19 cellular contexts compared by ENCODE assay signal in the genomic region with DNA sequence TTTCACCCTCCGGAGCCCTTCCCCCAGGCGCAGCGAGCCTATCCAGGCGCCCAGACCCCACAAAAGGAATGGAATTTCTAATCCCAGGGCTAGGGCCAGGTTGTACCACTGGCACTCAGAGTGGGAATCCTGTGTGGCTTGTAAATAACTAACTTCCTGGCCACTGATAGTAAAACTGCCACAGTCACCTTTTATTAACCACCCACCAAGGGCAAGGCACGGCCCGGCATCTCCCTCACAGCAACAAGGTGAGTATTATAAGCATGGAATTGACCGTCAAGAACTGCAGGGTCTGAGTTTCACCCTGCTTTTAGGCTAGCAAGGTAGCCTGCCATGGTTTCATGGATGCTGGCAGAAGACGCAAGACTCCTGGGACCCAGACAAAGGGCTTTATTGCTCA. TPM values are rescaled to one million over a fixed set of nuclear protein-coding genes. Genes with fewer than 3 reads are reported as not detected.
DNase-seq lines count a peak whose midpoint lies in the region; ATAC-seq and TF ChIP-seq lines count a peak whose summit lies in the region.
"Had no signal": no experiment of that assay in that cellular context is flagged by ENCODE, and none has a peak within 500 bp of the region (broad histone marks: within the 10 kb centered on the region; RNA-seq: fewer than 3 reads in every experiment).

No MANE protein-coding gene starts in this region.

- H3K36me3 ChIP-seq in left ventricle myocardium inferior (no peaks in the 10 kb centered on the region), endodermal cell (ENCODE audit: control insufficient read depth, insufficient read depth, low read length) (no peaks in the 10 kb centered on the region), testis (ENCODE audit: low read depth, missing control alignments) (no peaks in the 10 kb centered on the region)
- H3K36me3 ChIP-seq: BE2C had no signal

- H3K27me3 Mint-ChIP-seq in endodermal cell (ENCODE audit: insufficient read depth) (no peaks in the 10 kb centered on the region), nephron (ENCODE audit: low read depth) (peaks cover 14% of the 10 kb centered on the region)
- H3K27me3 Mint-ChIP-seq: IgD-negative memory B cell had no signal

- intact Hi-C loops in left ventricle myocardium inferior (cut with micrococcal nuclease) (no loop called here), Right ventricle myocardium superior (cut with DNase I) (no loop called here), testis (cut with DNase I; ENCODE audit: low total_unique reads) (no loop called here)

- H3K4me3 Mint-ChIP-seq in endodermal cell (no peak overlapping the region), nephron (no peak overlapping the region)
- H3K4me3 Mint-ChIP-seq: CD4-positive, alpha-beta memory T cell; IgD-negative memory B cell had no signal

- peak overlapping the region; percentile 40 for H3K27ac ChIP-seq in left ventricle myocardium inferior (replicated peaks)
- peak overlapping the region; percentile 43 for H3K27ac ChIP-seq in endodermal cell (ENCODE audit: low read depth, low read length)
- peak overlapping the region; percentile 76 to 89 for H3K27ac ChIP-seq in testis
- H3K27ac ChIP-seq: RWPE1 had no signal

- no peaks in the 10 kb centered on the region for H3K9me3 ChIP-seq in left ventricle myocardium inferior (replicated peaks)
- no peaks in the 10 kb centered on the region for H3K9me3 ChIP-seq in endodermal cell (ENCODE audit: control insufficient read depth, low read length)
- H3K9me3 ChIP-seq in testis, result no peaks in the 10 kb centered on the region
- H3K9me3 ChIP-seq: BE2C had no signal

- H3K4me1 ChIP-seq in left ventricle myocardium inferior (peaks cover 42% of the 10 kb centered on the region), endodermal cell (ENCODE audit: control insufficient read depth, insufficient read depth, low read length) (peaks cover 16% of the 10 kb centered on the region), testis (peaks cover 79% of the 10 kb centered on the region)
- H3K4me1 ChIP-seq: BE2C had no signal

- no peak for ATAC-seq in Right ventricle myocardium superior (ENCODE audit: poor library complexity)
- no peak for ATAC-seq in SK-N-SH treated with all-trans-retinoic acid at 6 μM for 48 hours
- no peak for ATAC-seq in GM21717 (IDR thresholded peaks at IDR 0.05; ENCODE audit: unreplicated experiment)
- no peak for ATAC-seq in GM21390 (IDR thresholded peaks at IDR 0.05; ENCODE audit: unreplicated experiment)

- H3K36me3 Mint-ChIP-seq in endodermal cell (ENCODE audit: low read depth) (no peaks in the 10 kb centered on the region), nephron (ENCODE audit: low read depth) (no peaks in the 10 kb centered on the region)
- H3K36me3 Mint-ChIP-seq: CD4-positive, alpha-beta memory T cell; IgD-negative memory B cell had no signal

- H3K4me3 ChIP-seq in left ventricle myocardium inferior (no peak overlapping the region), endodermal cell (ENCODE audit: low read length) (no peak overlapping the region), testis (no peak overlapping the region)

- DNase-seq in left ventricle myocardium inferior, result no peak
- DNase-seq in Right ventricle myocardium superior, result no peak
- DNase-seq in endodermal cell, result no peak
- DNase-seq in testis, result no peak
- DNase-seq: 8988T; BE2C; CD4-positive, alpha-beta memory T cell; DMS79; Kasumi-1; NCI-H187; NCI-H69; NK-92 treated with Interleukin-12 subunit alpha and Interleukin-12 subunit beta, amount 100 ng/mL, for 24 hours; OCI-M1 had no signal

- H3K4me1 Mint-ChIP-seq in endodermal cell, result peaks cover 33% of the 10 kb centered on the region
- peaks cover 30% of the 10 kb centered on the region for H3K4me1 Mint-ChIP-seq in nephron
- H3K4me1 Mint-ChIP-seq: CD4-positive, alpha-beta memory T cell; IgD-negative memory B cell had no signal

- H3K27ac Mint-ChIP-seq in endodermal cell, result peak overlapping the region; percentile 96
- H3K27ac Mint-ChIP-seq in nephron, result peak overlapping the region in 2 of 3 experiments; percentile 11 to 24
- H3K27ac Mint-ChIP-seq: CD4-positive, alpha-beta memory T cell; IgD-negative memory B cell had no signal

- H3K9me3 Mint-ChIP-seq in endodermal cell (no peaks in the 10 kb centered on the region), nephron (no peaks in the 10 kb centered on the region)
- H3K9me3 Mint-ChIP-seq: CD4-positive, alpha-beta memory T cell; IgD-negative memory B cell had no signal

- H3K27me3 ChIP-seq in left ventricle myocardium inferior (ENCODE audit: low read depth), result no peaks in the 10 kb centered on the region
- H3K27me3 ChIP-seq in endodermal cell (ENCODE audit: control insufficient read depth, insufficient read depth, low read length, poor library complexity, severe bottlenecking), result no peaks in the 10 kb centered on the region
- no peaks in the 10 kb centered on the region for H3K27me3 ChIP-seq in testis
- H3K27me3 ChIP-seq: BE2C had no signal

- TF ChIP-seq CTCF in left ventricle myocardium inferior (IDR thresholded peaks at IDR 0.05; ENCODE audit: borderline replicate concordance) (no peak), endodermal cell (conservative IDR thresholded peaks at IDR 0.05) (no peak), nephron (IDR thresholded peaks at IDR 0.05; ENCODE audit: unreplicated experiment in 3 of 3) (no peak), testis (IDR thresholded peaks at IDR 0.05) (no peak)

- no peak for TF ChIP-seq POLR2A in testis (IDR thresholded peaks at IDR 0.05)

- WGBS in endodermal cell (ENCODE audit: insufficient coverage in 1 of 2, insufficient read length in 1 of 2), 2 experiments, result 84 to 85% methylated on average over 6 to 8 of the region's 8 CpGs
- 74 to 99% methylated on average over 8 of the region's 8 CpGs for WGBS in testis, 2 donors

- peak overlapping the region; percentile 70 for H3K9ac ChIP-seq in endodermal cell (ENCODE audit: extremely low read depth, low read length, poor library complexity, severe bottlenecking)

TF ChIP-seq in SK-N-SH treated with all-trans-retinoic acid at 6 μM for 48 hours, 23 proteins besides CTCF, POLR2A, EP300 and RAD21 (continues in another document):
- TF ChIP-seq, protein P1, sequence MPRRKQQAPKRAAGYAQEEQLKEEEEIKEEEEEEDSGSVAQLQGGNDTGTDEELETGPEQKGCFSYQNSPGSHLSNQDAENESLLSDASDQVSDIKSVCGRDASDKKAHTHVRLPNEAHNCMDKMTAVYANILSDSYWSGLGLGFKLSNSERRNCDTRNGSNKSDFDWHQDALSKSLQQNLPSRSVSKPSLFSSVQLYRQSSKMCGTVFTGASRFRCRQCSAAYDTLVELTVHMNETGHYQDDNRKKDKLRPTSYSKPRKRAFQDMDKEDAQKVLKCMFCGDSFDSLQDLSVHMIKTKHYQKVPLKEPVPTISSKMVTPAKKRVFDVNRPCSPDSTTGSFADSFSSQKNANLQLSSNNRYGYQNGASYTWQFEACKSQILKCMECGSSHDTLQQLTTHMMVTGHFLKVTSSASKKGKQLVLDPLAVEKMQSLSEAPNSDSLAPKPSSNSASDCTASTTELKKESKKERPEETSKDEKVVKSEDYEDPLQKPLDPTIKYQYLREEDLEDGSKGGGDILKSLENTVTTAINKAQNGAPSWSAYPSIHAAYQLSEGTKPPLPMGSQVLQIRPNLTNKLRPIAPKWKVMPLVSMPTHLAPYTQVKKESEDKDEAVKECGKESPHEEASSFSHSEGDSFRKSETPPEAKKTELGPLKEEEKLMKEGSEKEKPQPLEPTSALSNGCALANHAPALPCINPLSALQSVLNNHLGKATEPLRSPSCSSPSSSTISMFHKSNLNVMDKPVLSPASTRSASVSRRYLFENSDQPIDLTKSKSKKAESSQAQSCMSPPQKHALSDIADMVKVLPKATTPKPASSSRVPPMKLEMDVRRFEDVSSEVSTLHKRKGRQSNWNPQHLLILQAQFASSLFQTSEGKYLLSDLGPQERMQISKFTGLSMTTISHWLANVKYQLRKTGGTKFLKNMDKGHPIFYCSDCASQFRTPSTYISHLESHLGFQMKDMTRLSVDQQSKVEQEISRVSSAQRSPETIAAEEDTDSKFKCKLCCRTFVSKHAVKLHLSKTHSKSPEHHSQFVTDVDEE (CRISPR knock-in tag; IDR thresholded peaks at IDR 0.05), result no peak
- TF ChIP-seq ZNF70 (CRISPR knock-in tag; IDR thresholded peaks at IDR 0.05), result no peak
- TF ChIP-seq, protein P2, sequence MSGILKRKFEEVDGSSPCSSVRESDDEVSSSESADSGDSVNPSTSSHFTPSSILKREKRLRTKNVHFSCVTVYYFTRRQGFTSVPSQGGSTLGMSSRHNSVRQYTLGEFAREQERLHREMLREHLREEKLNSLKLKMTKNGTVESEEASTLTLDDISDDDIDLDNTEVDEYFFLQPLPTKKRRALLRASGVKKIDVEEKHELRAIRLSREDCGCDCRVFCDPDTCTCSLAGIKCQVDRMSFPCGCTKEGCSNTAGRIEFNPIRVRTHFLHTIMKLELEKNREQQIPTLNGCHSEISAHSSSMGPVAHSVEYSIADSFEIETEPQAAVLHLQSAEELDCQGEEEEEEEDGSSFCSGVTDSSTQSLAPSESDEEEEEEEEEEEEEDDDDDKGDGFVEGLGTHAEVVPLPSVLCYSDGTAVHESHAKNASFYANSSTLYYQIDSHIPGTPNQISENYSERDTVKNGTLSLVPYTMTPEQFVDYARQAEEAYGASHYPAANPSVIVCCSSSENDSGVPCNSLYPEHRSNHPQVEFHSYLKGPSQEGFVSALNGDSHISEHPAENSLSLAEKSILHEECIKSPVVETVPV (CRISPR knock-in tag; IDR thresholded peaks at IDR 0.05), result no peak
- no peak for TF ChIP-seq ZFP3 (CRISPR knock-in tag; IDR thresholded peaks at IDR 0.05)
- TF ChIP-seq, protein P3, sequence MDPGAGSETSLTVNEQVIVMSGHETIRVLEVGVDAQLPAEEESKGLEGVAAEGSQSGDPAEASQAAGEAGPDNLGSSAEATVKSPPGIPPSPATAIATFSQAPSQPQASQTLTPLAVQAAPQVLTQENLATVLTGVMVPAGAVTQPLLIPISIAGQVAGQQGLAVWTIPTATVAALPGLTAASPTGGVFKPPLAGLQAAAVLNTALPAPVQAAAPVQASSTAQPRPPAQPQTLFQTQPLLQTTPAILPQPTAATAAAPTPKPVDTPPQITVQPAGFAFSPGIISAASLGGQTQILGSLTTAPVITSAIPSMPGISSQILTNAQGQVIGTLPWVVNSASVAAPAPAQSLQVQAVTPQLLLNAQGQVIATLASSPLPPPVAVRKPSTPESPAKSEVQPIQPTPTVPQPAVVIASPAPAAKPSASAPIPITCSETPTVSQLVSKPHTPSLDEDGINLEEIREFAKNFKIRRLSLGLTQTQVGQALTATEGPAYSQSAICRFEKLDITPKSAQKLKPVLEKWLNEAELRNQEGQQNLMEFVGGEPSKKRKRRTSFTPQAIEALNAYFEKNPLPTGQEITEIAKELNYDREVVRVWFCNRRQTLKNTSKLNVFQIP (CRISPR knock-in tag; IDR thresholded peaks at IDR 0.05; ENCODE audit: borderline replicate concordance, low read depth), result no peak

RNA-seq across cellular contexts. Expression of a gene that starts 51.1 kb away (rescaled TPM):
- total RNA-seq in left ventricle myocardium inferior (8.6 TPM), Right ventricle myocardium superior (9.6 TPM), endodermal cell (1 to 10 TPM; 1.6 to 3.7 TPM), testis (100 to 1,000 TPM; 113 to 212 TPM)
- polyA plus RNA-seq in endodermal cell (2013, experiment 1 of 2), result 2.2 TPM
- 3.2 TPM for polyA plus RNA-seq in endodermal cell (2013, experiment 2 of 2)
- 73.6 TPM for polyA plus RNA-seq in testis (ENCODE audit: insufficient read depth, low read depth, low replicate concordance)

Comparison
In these comparisons a context has a peak if more than half of its experiments do, and no peak if none do; other contexts are left out.
1. RNA of a gene that starts 51.1 kb away (total RNA-seq): 113 to 212 TPM in testis; 9.6 TPM in Right ventricle myocardium superior (single experiment), 8.6 TPM in left ventricle myocardium inferior (single experiment) and 1.6 to 3.7 TPM in endodermal cell; every median in the first group is over 10 times any median in the second.
2. Peak in every context shown above with its lines, with median percentiles within 50 percentile points of each other: H3K27ac ChIP-seq.